18 cellular contexts compared by ENCODE assay signal in the genomic region with DNA sequence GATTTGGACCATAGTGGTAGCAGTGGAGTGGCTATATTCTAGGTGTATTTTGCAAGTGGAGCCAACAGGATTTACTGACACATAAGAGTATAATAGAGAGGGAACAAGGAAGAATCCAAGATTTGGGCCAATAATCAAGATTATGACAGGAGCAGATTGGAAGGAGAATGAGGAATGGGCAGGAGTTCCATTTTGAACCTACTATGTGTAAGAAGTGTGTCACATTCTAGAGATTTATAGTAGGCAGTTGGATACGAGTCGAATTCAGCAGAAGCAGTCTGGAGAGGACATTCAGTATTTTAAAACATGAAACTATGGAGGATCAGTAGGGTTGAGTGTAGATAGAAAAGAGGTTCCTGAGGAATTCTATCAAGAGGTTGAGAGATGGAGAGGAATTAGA. TPM values are rescaled to one million over a fixed set of nuclear protein-coding genes. Genes with fewer than 3 reads are reported as not detected.
A peak's percentile ranks its signal among the peaks of the same experiment; 100 is the strongest.
DNase-seq lines count a peak whose midpoint lies in the region; ATAC-seq and TF ChIP-seq lines count a peak whose summit lies in the region.
"Had no signal": no experiment of that assay in that cellular context is flagged by ENCODE, and none has a peak within 500 bp of the region (broad histone marks: within the 10 kb centered on the region; RNA-seq: fewer than 3 reads in every experiment).

No MANE protein-coding gene starts in this region.

- peak overlapping the region; percentile 10 for H3K27ac Mint-ChIP-seq in activated CD4-positive, alpha-beta T cell treated with anti-CD3 and anti-CD28 coated beads for 36 hours
- H3K27ac Mint-ChIP-seq in activated CD4-positive, alpha-beta T cell treated with anti-CD3 and anti-CD28 coated beads, Interleukin-2, amount 10 ng/mL, durations not matched to agents 7 days and 5 days = no peak overlapping the region
- H3K27ac Mint-ChIP-seq in activated naive CD8-positive, alpha-beta T cell = peak overlapping the region; percentile 23
- no peak overlapping the region for H3K27ac Mint-ChIP-seq in activated naive CD8-positive, alpha-beta T cell treated with anti-CD3 and anti-CD28 coated beads for 36 hours
- H3K27ac Mint-ChIP-seq in memory B cell (peak overlapping the region; percentile 10), progenitor cell of endocrine pancreas (no peak overlapping the region)

- POLR2A ChIA-PET in activated CD4-positive, alpha-beta T cell treated with anti-CD3 and anti-CD28 coated beads for 36 hours (lab: Charles Lee) = no interaction called here
- POLR2A ChIA-PET in activated CD4-positive, alpha-beta T cell treated with anti-CD3 and anti-CD28 coated beads, Interleukin-2, amount 10 ng/mL, durations not matched to agents 7 days and 5 days (lab: Charles Lee) = no interaction called here

- H3K4me3 Mint-ChIP-seq in activated CD4-positive, alpha-beta T cell treated with anti-CD3 and anti-CD28 coated beads for 36 hours = no peak overlapping the region
- H3K4me3 Mint-ChIP-seq in activated CD4-positive, alpha-beta T cell treated with anti-CD3 and anti-CD28 coated beads, Interleukin-2, amount 10 ng/mL, durations not matched to agents 7 days and 5 days = no peak overlapping the region
- H3K4me3 Mint-ChIP-seq in activated naive CD8-positive, alpha-beta T cell = no peak overlapping the region
- H3K4me3 Mint-ChIP-seq in activated naive CD8-positive, alpha-beta T cell treated with anti-CD3 and anti-CD28 coated beads for 36 hours = no peak overlapping the region
- H3K4me3 Mint-ChIP-seq in memory B cell (no peak overlapping the region), progenitor cell of endocrine pancreas (ENCODE audit: low read depth) (no peak overlapping the region)
- H3K4me3 Mint-ChIP-seq: CD14-positive monocyte had no signal

- peaks cover 6% of the 10 kb centered on the region for H3K4me1 Mint-ChIP-seq in activated CD4-positive, alpha-beta T cell treated with anti-CD3 and anti-CD28 coated beads for 36 hours
- H3K4me1 Mint-ChIP-seq in activated CD4-positive, alpha-beta T cell treated with anti-CD3 and anti-CD28 coated beads, Interleukin-2, amount 10 ng/mL, durations not matched to agents 7 days and 5 days = peaks cover 10% of the 10 kb centered on the region
- H3K4me1 Mint-ChIP-seq in activated naive CD8-positive, alpha-beta T cell (ENCODE audit: low read depth) = peaks cover 15% of the 10 kb centered on the region
- H3K4me1 Mint-ChIP-seq in activated naive CD8-positive, alpha-beta T cell treated with anti-CD3 and anti-CD28 coated beads for 36 hours = peaks cover 12% of the 10 kb centered on the region
- H3K4me1 Mint-ChIP-seq in memory B cell = peaks cover 12% of the 10 kb centered on the region
- no peaks in the 10 kb centered on the region for H3K4me1 Mint-ChIP-seq in progenitor cell of endocrine pancreas (ENCODE audit: low read depth)

- TF ChIP-seq CTCF in progenitor cell of endocrine pancreas (IDR thresholded peaks at IDR 0.05; ENCODE audit: unreplicated experiment) = no peak

- peaks cover 12% of the 10 kb centered on the region for H3K36me3 Mint-ChIP-seq in activated CD4-positive, alpha-beta T cell treated with anti-CD3 and anti-CD28 coated beads for 36 hours (ENCODE audit: low read depth)
- H3K36me3 Mint-ChIP-seq in activated CD4-positive, alpha-beta T cell treated with anti-CD3 and anti-CD28 coated beads, Interleukin-2, amount 10 ng/mL, durations not matched to agents 7 days and 5 days (ENCODE audit: low read depth) = peaks cover 19% of the 10 kb centered on the region
- H3K36me3 Mint-ChIP-seq in activated naive CD8-positive, alpha-beta T cell = peaks cover 2% of the 10 kb centered on the region
- peaks cover 10% of the 10 kb centered on the region for H3K36me3 Mint-ChIP-seq in activated naive CD8-positive, alpha-beta T cell treated with anti-CD3 and anti-CD28 coated beads for 36 hours
- H3K36me3 Mint-ChIP-seq in memory B cell = peaks cover 4% of the 10 kb centered on the region
- peaks cover 1% of the 10 kb centered on the region for H3K36me3 Mint-ChIP-seq in progenitor cell of endocrine pancreas (ENCODE audit: insufficient read depth)

- no peaks in the 10 kb centered on the region for H3K27me3 Mint-ChIP-seq in activated CD4-positive, alpha-beta T cell treated with anti-CD3 and anti-CD28 coated beads for 36 hours
- H3K27me3 Mint-ChIP-seq in activated CD4-positive, alpha-beta T cell treated with anti-CD3 and anti-CD28 coated beads, Interleukin-2, amount 10 ng/mL, durations not matched to agents 7 days and 5 days = no peaks in the 10 kb centered on the region
- H3K27me3 Mint-ChIP-seq in activated naive CD8-positive, alpha-beta T cell = no peaks in the 10 kb centered on the region
- H3K27me3 Mint-ChIP-seq in activated naive CD8-positive, alpha-beta T cell treated with anti-CD3 and anti-CD28 coated beads for 36 hours = no peaks in the 10 kb centered on the region
- H3K27me3 Mint-ChIP-seq in memory B cell = no peaks in the 10 kb centered on the region
- H3K27me3 Mint-ChIP-seq in progenitor cell of endocrine pancreas = no peaks in the 10 kb centered on the region

- no peak for DNase-seq in activated CD4-positive, alpha-beta T cell treated with anti-CD3 and anti-CD28 coated beads for 36 hours
- DNase-seq in activated CD4-positive, alpha-beta T cell treated with anti-CD3 and anti-CD28 coated beads, Interleukin-2, amount 10 ng/mL, durations not matched to agents 7 days and 5 days = no peak
- no peak for DNase-seq in activated naive CD8-positive, alpha-beta T cell treated with anti-CD3 and anti-CD28 coated beads for 36 hours
- DNase-seq in memory B cell (ENCODE audit: low spot score in 2 of 2) = no peak
- DNase-seq in DMS 273 treated with DMSO at 0.1 percent for 48 hours (lab: John Stamatoyannopoulos, UW) = no peak
- no peak for DNase-seq in progenitor cell of endocrine pancreas (ENCODE audit: low spot score, unreplicated experiment)
- DNase-seq: BE2C; HCEC 1CT; IMR-90; MM.1S; NCI-H2029 treated with DMSO at 0.1 percent for 48 hours; NCI-H446 treated with DMSO at 0.1 percent for 48 hours; NCI-H526; NCI-H82; NK-92 treated with Interleukin-12 subunit alpha and Interleukin-12 subunit beta, amount 100 ng/mL, for 24 hours; PC-3 had no signal

- ATAC-seq in activated CD4-positive, alpha-beta T cell treated with anti-CD3 and anti-CD28 coated beads for 36 hours = no peak
- ATAC-seq in memory B cell (ENCODE audit: low read depth) = no peak
- ATAC-seq: PC-3 had no signal

- CTCF ChIA-PET in activated CD4-positive, alpha-beta T cell treated with anti-CD3 and anti-CD28 coated beads for 36 hours (lab: Charles Lee) = interaction anchor here (1.3 to 1.5 kb wide), 2 partner anchors 30 to 241 kb away, joined by 3 read pairs; no protein-coding TSS in a partner anchor
- CTCF ChIA-PET in activated CD4-positive, alpha-beta T cell treated with anti-CD3 and anti-CD28 coated beads, Interleukin-2, amount 10 ng/mL, durations not matched to agents 7 days and 5 days (lab: Charles Lee) = interaction anchor here (0.6 to 1.6 kb wide), 4 partner anchors 13 to 203 kb away, joined by 3 to 4 read pairs (median 3); no protein-coding TSS in a partner anchor

- intact Hi-C loops in activated CD4-positive, alpha-beta T cell treated with anti-CD3 and anti-CD28 coated beads for 36 hours (cut with DNase I, micrococcal nuclease) = no loop called here

- H3K9me3 Mint-ChIP-seq in activated CD4-positive, alpha-beta T cell treated with anti-CD3 and anti-CD28 coated beads for 36 hours (ENCODE audit: low read depth) = no peaks in the 10 kb centered on the region
- no peaks in the 10 kb centered on the region for H3K9me3 Mint-ChIP-seq in activated CD4-positive, alpha-beta T cell treated with anti-CD3 and anti-CD28 coated beads, Interleukin-2, amount 10 ng/mL, durations not matched to agents 7 days and 5 days
- H3K9me3 Mint-ChIP-seq in activated naive CD8-positive, alpha-beta T cell (ENCODE audit: low read depth) = no peaks in the 10 kb centered on the region
- no peaks in the 10 kb centered on the region for H3K9me3 Mint-ChIP-seq in activated naive CD8-positive, alpha-beta T cell treated with anti-CD3 and anti-CD28 coated beads for 36 hours
- H3K9me3 Mint-ChIP-seq in memory B cell = no peaks in the 10 kb centered on the region
- H3K9me3 Mint-ChIP-seq in progenitor cell of endocrine pancreas (ENCODE audit: low read depth) = no peaks in the 10 kb centered on the region

RNA-seq across cellular contexts. Expression of gene INKA2, which starts 21.7 kb away (rescaled TPM):
- under 1 TPM; 0.25 to 0.49 TPM for total RNA-seq in activated CD4-positive, alpha-beta T cell treated with anti-CD3 and anti-CD28 coated beads for 36 hours
- 1 to 10 TPM; 2.4 to 4.2 TPM for total RNA-seq in activated CD4-positive, alpha-beta T cell treated with anti-CD3 and anti-CD28 coated beads, Interleukin-2, amount 10 ng/mL, durations not matched to agents 7 days and 5 days
- total RNA-seq in activated naive CD8-positive, alpha-beta T cell treated with anti-CD3 and anti-CD28 coated beads for 36 hours = under 1 TPM; 0.56 to 0.84 TPM
- 4.4 and 5.8 TPM in 2 replicates for total RNA-seq in progenitor cell of endocrine pancreas

RNA-seq across cellular contexts. Expression of gene DDX20, which starts 38.3 kb away (rescaled TPM):
- total RNA-seq in activated CD4-positive, alpha-beta T cell treated with anti-CD3 and anti-CD28 coated beads for 36 hours = 10 to 100 TPM; 13.5 to 13.6 TPM
- total RNA-seq in activated CD4-positive, alpha-beta T cell treated with anti-CD3 and anti-CD28 coated beads, Interleukin-2, amount 10 ng/mL, durations not matched to agents 7 days and 5 days = 10 to 100 TPM; 14.4 to 18.9 TPM
- 10 to 100 TPM; 21.5 to 21.8 TPM for total RNA-seq in activated naive CD8-positive, alpha-beta T cell treated with anti-CD3 and anti-CD28 coated beads for 36 hours
- 18.4 and 18.6 TPM in 2 replicates for total RNA-seq in progenitor cell of endocrine pancreas

Comparison
In these comparisons a context has a peak if more than half of its experiments do, and no peak if none do; other contexts are left out.
1. H3K27ac Mint-ChIP-seq: peak in activated CD4-positive, alpha-beta T cell treated with anti-CD3 and anti-CD28 coated beads for 36 hours (single experiment), activated naive CD8-positive, alpha-beta T cell (single experiment) and memory B cell (single experiment); none in activated CD4-positive, alpha-beta T cell treated with anti-CD3 and anti-CD28 coated beads, Interleukin-2, amount 10 ng/mL, durations not matched to agents 7 days and 5 days (single experiment), activated naive CD8-positive, alpha-beta T cell treated with anti-CD3 and anti-CD28 coated beads for 36 hours (single experiment) and progenitor cell of endocrine pancreas (single experiment).